Comparison of ENCODE assay signal across 8 cellular contexts in the genomic region with DNA sequence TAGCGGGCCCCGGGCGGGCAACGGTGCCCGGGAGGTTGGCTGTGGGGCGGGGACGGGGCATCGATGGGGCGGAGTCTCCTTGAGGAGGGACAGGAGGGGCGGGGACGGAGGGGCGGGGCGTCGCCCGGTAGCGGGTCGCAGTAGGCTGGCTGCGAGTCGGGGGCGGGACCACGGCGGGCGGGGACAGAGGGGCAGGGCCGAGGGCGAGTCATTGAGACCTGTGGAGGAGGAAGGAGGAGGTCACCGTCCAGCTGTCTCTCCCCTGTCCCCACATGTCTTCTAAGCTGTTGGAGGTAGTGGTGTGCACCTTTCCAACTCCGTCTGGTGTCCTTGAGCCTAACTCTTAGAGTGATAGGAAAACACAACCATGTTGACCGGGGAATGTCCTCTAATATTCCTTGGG.
DNase-seq lines count a peak whose midpoint lies in the region; ATAC-seq and TF ChIP-seq lines count a peak whose summit lies in the region.

Gene CRAT, minus strand, starts transcription at position 54 of the 403 bp plus-strand sequence. CDS start 284 bp downstream, outside the sequence.

- in situ Hi-C loops in GM18951 (cut with MboI; ENCODE audit: low sequenced_read_pairs, unreplicated experiment): no loop called here

- ATAC-seq in HG03159 (IDR thresholded peaks at IDR 0.05; ENCODE audit: unreplicated experiment): peak; percentile 63

- DNase-seq in AG08395 (ENCODE audit: low spot score) (peak; percentile 100), NCI-H345 (lab: John Stamatoyannopoulos, UW) (peak; percentile 95), caudate nucleus (lab: John Stamatoyannopoulos, UW) (peak in 60 of 61 donors; percentile 74 to 99 (median 94)), inferior parietal cortex (ENCODE audit: extremely low spot score) (peak; percentile 80), smooth muscle cell of the brain vasculature (ENCODE audit: low read depth, low spot score) (peak; percentile 83)
- DNase-seq in activated CD4-positive, CD25-positive, alpha-beta regulatory T cell (lab: John Stamatoyannopoulos, UW): peak; percentile 95 to 97 (median 96)

- TF ChIP-seq POLR2A in GM18951 (IDR thresholded peaks at IDR 0.05; ENCODE audit: extremely low read depth, insufficient read depth, insufficient read length): peak; percentile 95

- peak within 1 kb of the TSS; percentile 99 for H3K27ac ChIP-seq in caudate nucleus (ENCODE audit: low read depth, low read length)

Comparison
In these comparisons a context has a peak if more than half of its experiments do, and no peak if none do; other contexts are left out.
1. Peak in every context shown above with its lines: DNase-seq, ATAC-seq and H3K27ac ChIP-seq.